8 cellular contexts compared by ENCODE assay signal in genomic region chr16:21684199-21684598, GRCh38. TPM values are rescaled to one million over a fixed set of nuclear protein-coding genes. Genes with fewer than 3 reads are reported as not detected.
DNase-seq lines count a peak whose midpoint lies in the region; ATAC-seq and TF ChIP-seq lines count a peak whose summit lies in the region.

No MANE protein-coding gene starts in this region.

- intact Hi-C loops in right cardiac atrium (cut with DNase I): no loop called here

- no peaks in the 10 kb centered on the region for H3K36me3 ChIP-seq in right atrium auricular region

- no peak overlapping the region for H3K4me3 Mint-ChIP-seq in type B pancreatic cell

- H3K4me3 ChIP-seq in right cardiac atrium (ENCODE audit: low read length) (no peak overlapping the region), right atrium auricular region (no peak overlapping the region), fibroblast of villous mesenchyme (ENCODE audit: low read depth, low read length) (no peak overlapping the region)

- ATAC-seq in right cardiac atrium: no peak
- no peak for ATAC-seq in activated CD4-positive, CD25-positive, alpha-beta regulatory T cell treated with anti-CD3 and anti-CD28 coated beads, Interleukin-2, amount 50 U/mL, for 24 hours

- WGBS in right cardiac atrium: 30% methylated on average over 6 of the region's 6 CpGs

- peaks cover 23% of the 10 kb centered on the region for H3K27me3 Mint-ChIP-seq in type B pancreatic cell

- H3K9me3 Mint-ChIP-seq in type B pancreatic cell: no peaks in the 10 kb centered on the region

- H3K36me3 Mint-ChIP-seq in type B pancreatic cell: no peaks in the 10 kb centered on the region

- H3K4me1 Mint-ChIP-seq in type B pancreatic cell (ENCODE audit: unreplicated experiment): no peaks in the 10 kb centered on the region

- no peaks in the 10 kb centered on the region for H3K27me3 ChIP-seq in right cardiac atrium (ENCODE audit: control insufficient read depth, insufficient read depth)
- H3K27me3 ChIP-seq in right atrium auricular region: no peaks in the 10 kb centered on the region

- no peaks in the 10 kb centered on the region for H3K4me1 ChIP-seq in right cardiac atrium (ENCODE audit: control insufficient read depth, insufficient read depth, low read length)
- H3K4me1 ChIP-seq in right atrium auricular region: no peaks in the 10 kb centered on the region

- no peak overlapping the region for H3K27ac Mint-ChIP-seq in type B pancreatic cell

- H3K9me3 ChIP-seq in right cardiac atrium (ENCODE audit: control insufficient read depth, low read length) (no peaks in the 10 kb centered on the region), right atrium auricular region (no peaks in the 10 kb centered on the region)

- H3K27ac ChIP-seq in right cardiac atrium (ENCODE audit: low read length) (no peak overlapping the region), right atrium auricular region (no peak overlapping the region)

- DNase-seq in right cardiac atrium (peak in 2 of 3 donors; percentile 14 to 43), right atrium auricular region (ENCODE audit: low spot score) (no peak), T-helper 9 cell (peak; percentile 24), fibroblast of villous mesenchyme (ENCODE audit: low read depth) (no peak), type B pancreatic cell (ENCODE audit: extremely low spot score, unreplicated experiment) (no peak), SW480 (ENCODE audit: low spot score) (no peak), NOMO-1 treated with DMSO at 0.1 percent for 48 hours (lab: John Stamatoyannopoulos, UW; ENCODE audit: unreplicated experiment) (no peak)

- TF ChIP-seq CTCF in right atrium auricular region (IDR thresholded peaks at IDR 0.05) (no peak), fibroblast of villous mesenchyme (IDR thresholded peaks at IDR 0.05; ENCODE audit: insufficient read depth, low read depth, low read length) (peak; percentile 40), type B pancreatic cell (conservative IDR thresholded peaks at IDR 0.05) (peak; percentile 70)

RNA-seq across cellular contexts. Expression of gene OTOA, which starts 20.4 kb away (rescaled TPM):
- total RNA-seq in right cardiac atrium (not detected), right atrium auricular region (not detected), fibroblast of villous mesenchyme (under 0.01 TPM in 2 replicates), type B pancreatic cell (ENCODE audit: low replicate concordance) (0.17 TPM in 1 of 2 replicates, not detected in the other)
- polyA plus RNA-seq in right cardiac atrium: 0.07 TPM

RNA-seq across cellular contexts. Expression of gene IGSF6, which starts 31.8 kb away (rescaled TPM):
- 1 to 10 TPM; 1.4 to 4.3 (median 2.4) TPM for total RNA-seq in right cardiac atrium
- polyA plus RNA-seq in right cardiac atrium: 0.88 TPM
- total RNA-seq in right atrium auricular region: 1 to 10 TPM in 1 of 2 donors, under 1 TPM in 1; 0.67 to 1.6 TPM
- total RNA-seq in fibroblast of villous mesenchyme: under 0.01 TPM in 1 of 2 replicates, not detected in the other
- not detected in 2 replicates for total RNA-seq in type B pancreatic cell (ENCODE audit: low replicate concordance)

Comparison
In these comparisons a context has a peak if more than half of its experiments do, and no peak if none do; other contexts are left out.
1. DNase-seq: peak in right cardiac atrium (2 of 3) and T-helper 9 cell (single experiment); none in right atrium auricular region (single experiment), fibroblast of villous mesenchyme (single experiment), type B pancreatic cell (single experiment), SW480 (single experiment) and NOMO-1 treated with DMSO at 0.1 percent for 48 hours (single experiment).
2. CTCF ChIP-seq: peak in fibroblast of villous mesenchyme (single experiment) and type B pancreatic cell (single experiment); none in right atrium auricular region (0 of 2).